13 cellular contexts compared by ENCODE assay signal in the genomic region with DNA sequence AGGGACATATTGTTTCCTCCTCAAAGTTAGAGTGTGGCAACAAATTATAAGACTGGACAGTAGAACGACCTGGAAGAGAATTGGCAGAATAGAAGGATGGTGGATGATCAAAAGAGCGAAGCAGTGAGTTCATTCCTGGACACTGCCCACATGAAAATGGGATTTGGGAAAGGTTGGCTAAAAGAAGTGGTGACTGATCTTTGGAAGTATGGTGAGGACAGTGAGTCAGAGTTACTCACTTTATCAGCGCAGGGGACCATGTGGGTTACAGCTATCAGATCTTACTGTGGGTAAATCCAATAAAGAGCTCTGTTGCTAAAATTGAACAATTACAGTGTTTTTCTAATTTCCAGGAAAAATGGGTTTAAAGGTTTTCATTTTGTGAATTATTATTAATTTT. TPM values are rescaled to one million over a fixed set of nuclear protein-coding genes. Genes with fewer than 3 reads are reported as not detected.
DNase-seq lines count a peak whose midpoint lies in the region; ATAC-seq and TF ChIP-seq lines count a peak whose summit lies in the region.
"Had no signal": no experiment of that assay in that cellular context is flagged by ENCODE, and none has a peak within 500 bp of the region (broad histone marks: within the 10 kb centered on the region; RNA-seq: fewer than 3 reads in every experiment).

No MANE protein-coding gene starts in this region.

- H3K27ac ChIP-seq in brain microvascular endothelial cell (no peak overlapping the region), right cardiac atrium (ENCODE audit: low read length) (no peak overlapping the region)

- H3K4me3 ChIP-seq in brain microvascular endothelial cell (ENCODE audit: low read depth, low read length) = no peak overlapping the region
- no peak overlapping the region for H3K4me3 ChIP-seq in right cardiac atrium (ENCODE audit: low read length)

- H3K4me3 Mint-ChIP-seq in neural crest cell = peak overlapping the region; percentile 24
- H3K4me3 Mint-ChIP-seq: activated CD8-positive, alpha-beta T cell treated with anti-CD3 and anti-CD28 coated beads for 36 hours; T-helper 17 cell had no signal

- H3K36me3 ChIP-seq in brain microvascular endothelial cell (replicated peaks) = no peaks in the 10 kb centered on the region

- H3K9me3 ChIP-seq in right cardiac atrium (ENCODE audit: control insufficient read depth, low read length) = no peaks in the 10 kb centered on the region

- TF ChIP-seq CTCF in brain microvascular endothelial cell (IDR thresholded peaks at IDR 0.05; ENCODE audit: low read depth, low read length, missing control alignments) = no peak
- TF ChIP-seq CTCF in neural crest cell (conservative IDR thresholded peaks at IDR 0.05) = no peak

- H3K27me3 ChIP-seq in brain microvascular endothelial cell (replicated peaks) = no peaks in the 10 kb centered on the region
- no peaks in the 10 kb centered on the region for H3K27me3 ChIP-seq in right cardiac atrium (ENCODE audit: control insufficient read depth, insufficient read depth)

- DNase-seq in EH (ENCODE audit: low read depth) = peak; percentile 84
- DNase-seq in M059J (ENCODE audit: low read depth) = peak; percentile 89
- peak; percentile 66 for DNase-seq in brain microvascular endothelial cell
- no peak for DNase-seq in neural crest cell (ENCODE audit: low read depth, low spot score)
- no peak for DNase-seq in Right ventricle myocardium inferior (ENCODE audit: missing footprints)
- DNase-seq in right cardiac atrium = no peak
- no peak for DNase-seq in KBM-7
- DNase-seq: activated CD8-positive, alpha-beta T cell treated with anti-CD3 and anti-CD28 coated beads for 36 hours; CD4-positive, CD25-positive, alpha-beta regulatory T cell; cerebellar nuclear complex; NCI-H2081; T-helper 17 cell had no signal

- H3K36me3 Mint-ChIP-seq in neural crest cell (ENCODE audit: low read depth) = no peaks in the 10 kb centered on the region
- H3K36me3 Mint-ChIP-seq: CD4-positive, CD25-positive, alpha-beta regulatory T cell had no signal

- H3K9me3 Mint-ChIP-seq in neural crest cell = no peaks in the 10 kb centered on the region
- H3K9me3 Mint-ChIP-seq: activated CD8-positive, alpha-beta T cell treated with anti-CD3 and anti-CD28 coated beads for 36 hours had no signal

- in situ Hi-C loops in brain microvascular endothelial cell (cut with HindIII; ENCODE audit: low pct_ligation_motif_present, low sequenced_read_pairs) (no loop called here), KBM-7 (cut with MboI; ENCODE audit: low pct_unique_long_range_greater_than_20kb, low sequenced_read_pairs) (loop anchor here (25.0 kb wide), 1 partner anchor 251 kb away; no protein-coding TSS in a partner anchor)

- H3K4me1 Mint-ChIP-seq in neural crest cell = peaks cover 22% of the 10 kb centered on the region

- no peak overlapping the region for H3K27ac Mint-ChIP-seq in neural crest cell (ENCODE audit: unreplicated experiment)
- H3K27ac Mint-ChIP-seq: activated CD8-positive, alpha-beta T cell treated with anti-CD3 and anti-CD28 coated beads for 36 hours; CD4-positive, CD25-positive, alpha-beta regulatory T cell; T-helper 17 cell had no signal

- no peak for ATAC-seq in Right ventricle myocardium inferior
- ATAC-seq in right cardiac atrium = no peak
- ATAC-seq in GM18870 (IDR thresholded peaks at IDR 0.05; ENCODE audit: unreplicated experiment) = no peak
- ATAC-seq: activated CD8-positive, alpha-beta T cell treated with anti-CD3 and anti-CD28 coated beads for 36 hours; T-helper 17 cell had no signal

- intact Hi-C loops in Right ventricle myocardium inferior (cut with DNase I) = no loop called here
- intact Hi-C loops in right cardiac atrium (cut with DNase I) = no loop called here

- peaks cover 15% of the 10 kb centered on the region for H3K27me3 Mint-ChIP-seq in neural crest cell (ENCODE audit: low read depth)

- WGBS in right cardiac atrium = 78% methylated on average over 3 of the region's 3 CpGs

- H3K4me1 ChIP-seq in right cardiac atrium (ENCODE audit: control insufficient read depth, insufficient read depth, low read length) = no peaks in the 10 kb centered on the region

RNA-seq across cellular contexts. Expression of a gene that starts 2.7 kb away (rescaled TPM):
- 8.3 and 14.0 TPM in 2 replicates for total RNA-seq in M059J (2014; rRNA removed; shearing (Covaris generic))
- 37.8 and 39.3 TPM in 2 replicates for total RNA-seq in neural crest cell
- 7.1 TPM for total RNA-seq in Right ventricle myocardium inferior
- total RNA-seq in right cardiac atrium = 10 to 100 TPM; 11.3 to 20.8 (median 11.8) TPM
- 3.1 TPM for polyA plus RNA-seq in right cardiac atrium

Comparison
In these comparisons a context has a peak if more than half of its experiments do, and no peak if none do; other contexts are left out.
1. DNase-seq: peak in EH (single experiment), M059J (single experiment) and brain microvascular endothelial cell (single experiment); none in neural crest cell (single experiment), Right ventricle myocardium inferior (single experiment), right cardiac atrium (0 of 3) and KBM-7 (single experiment).